8 cellular contexts compared by ENCODE assay signal in genomic region chr11:65421204-65422103, GRCh38. TPM values are rescaled to one million over a fixed set of nuclear protein-coding genes. Genes with fewer than 3 reads are reported as not detected.
A peak's percentile ranks its signal among the peaks of the same experiment; 100 is the strongest.
DNase-seq lines count a peak whose midpoint lies in the region; ATAC-seq and TF ChIP-seq lines count a peak whose summit lies in the region.

No MANE protein-coding gene starts in this region.

- peak; percentile 100 for DNase-seq in AG09309 (ENCODE audit: low read depth)
- DNase-seq in H9 = peak; percentile 85
- DNase-seq in NCI-H526 treated with DMSO at 0.1 percent for 48 hours (lab: John Stamatoyannopoulos, UW) = peak; percentile 93
- DNase-seq in activated CD4-positive, alpha-beta T cell treated with anti-CD3 and anti-CD28 coated beads, Interleukin-2, amount 50 U/mL, for 24 hours (ENCODE audit: low read depth in 1 of 2, low spot score in 1 of 2) = peak; percentile 65 to 90
- DNase-seq in dedifferentiated amniotic fluid mesenchymal stem cell (ENCODE audit: extremely low spot score) = peak; percentile 95
- DNase-seq in stimulated activated CD4-positive, alpha-beta T cell treated with anti-CD3 and anti-CD28 coated beads, Interleukin-2, amount 100 ng/mL, for 48 hours = peak; percentile 76 to 80

- H2BK20ac ChIP-seq in H9 (ENCODE audit: low read depth, low read length, poor library complexity, severe bottlenecking) = no peak overlapping the region

- H4K8ac ChIP-seq in H9 (replicated peaks; ENCODE audit: insufficient read length, low read depth, low read length) = no peak overlapping the region

- peak overlapping the region; percentile 90 for H3K18ac ChIP-seq in H9 (ENCODE audit: insufficient read length, low read depth, low read length)

- peak overlapping the region; percentile 1 for H3K27ac ChIP-seq in H9 (ENCODE audit: insufficient read length, low read depth, low read length)
- H3K27ac ChIP-seq in liver (ENCODE audit: low read depth in 1 of 2, low read length in 2 of 2) = peak overlapping the region; percentile 99 to 100

- H2BK12ac ChIP-seq in H9 (ENCODE audit: insufficient read length, low read depth, low read length) = peak overlapping the region; percentile 47

- no peak overlapping the region for H2BK5ac ChIP-seq in H9 (ENCODE audit: insufficient read length, low read length)

- H4K5ac ChIP-seq in H9 (ENCODE audit: insufficient read length, low read depth, low read length) = no peak overlapping the region

- peak overlapping the region; percentile 52 for H2BK120ac ChIP-seq in H9 (ENCODE audit: low read depth, low read length, poor library complexity, severe bottlenecking)

- H3K9ac ChIP-seq in H9 (ENCODE audit: extremely low read depth, insufficient read length, low read length) (peak overlapping the region; percentile 67), liver (ENCODE audit: low read depth in 1 of 2, low read length in 2 of 2) (peak overlapping the region; percentile 98)

- no peaks in the 10 kb centered on the region for H3K79me1 ChIP-seq in H9 (ENCODE audit: insufficient read depth, low read depth, low read length, poor library complexity, severe bottlenecking)

- TF ChIP-seq CTCF in AG09309 (IDR thresholded peaks at IDR 0.05; ENCODE audit: control insufficient read depth, insufficient read depth, low read depth, low read length, missing control alignments) (no peak), H9 (conservative IDR thresholded peaks at IDR 0.05) (no peak), liver (IDR thresholded peaks at IDR 0.05; ENCODE audit: low read depth, low read length, missing input control) (no peak)

- H3K27me3 ChIP-seq in H9 (ENCODE audit: insufficient read depth, low read length) (no peaks in the 10 kb centered on the region), liver (ENCODE audit: control insufficient read depth in 4 of 4, insufficient read depth in 4 of 4, low read length in 3 of 4) (no peaks in the 10 kb centered on the region)

- H3K36me3 ChIP-seq in liver (ENCODE audit: control insufficient read depth in 4 of 4, insufficient read depth in 3 of 4, low read depth in 1 of 4, low read length in 3 of 4) = peaks cover 0 to 2% (median 0%) of the 10 kb centered on the region in 4 donors

- no peak overlapping the region for H4K91ac ChIP-seq in H9 (ENCODE audit: insufficient read length, low read depth, low read length)

- peak overlapping the region; percentile 4; the same call in 1 of the 2 replicates for H3K4ac ChIP-seq in H9 (ENCODE audit: low read depth, low read length)

- no peak for ATAC-seq in HG02852 (IDR thresholded peaks at IDR 0.05; ENCODE audit: unreplicated experiment)

- peaks cover 82 to 91% of the 10 kb centered on the region in 2 experiments for H3K4me1 Mint-ChIP-seq in H9

- TF ChIP-seq RAD21 in liver (IDR thresholded peaks at IDR 0.05) = peak; percentile 18 to 35

- H3K23ac ChIP-seq in H9 (ENCODE audit: insufficient read length, low read depth, low read length) = no peak overlapping the region

- H3K4me3 ChIP-seq in AG09309 (ENCODE audit: control insufficient read depth, low read depth, low read length) (peak overlapping the region; percentile 51), liver (ENCODE audit: low read depth in 1 of 3, low read length in 3 of 3) (peak overlapping the region; percentile 39 to 78 (median 73))

- H3K4me1 ChIP-seq in H9 (ENCODE audit: insufficient read depth, low read length) (peaks cover 23% of the 10 kb centered on the region), liver (ENCODE audit: control insufficient read depth in 4 of 4, insufficient read depth in 4 of 4, low read length in 3 of 4) (peaks cover 5 to 32% (median 17%) of the 10 kb centered on the region in 4 donors)

- no CpG with 5 or more reads among the region's 26 CpGs for WGBS in H9 (ENCODE audit: extremely low coverage, insufficient read length, low lambda C conversion rate)
- WGBS in liver = 1% methylated on average over 26 of the region's 26 CpGs

- no peak overlapping the region for H2BK15ac ChIP-seq in H9 (ENCODE audit: low read depth, low read length)

- no peak overlapping the region for H2AK5ac ChIP-seq in H9 (ENCODE audit: insufficient read length, low read length)

- peak overlapping the region; percentile 67 for H3K4me2 ChIP-seq in H9 (ENCODE audit: insufficient read depth, insufficient read length, low read length)

- H3K27me3 Mint-ChIP-seq in H9 (ENCODE audit: low read depth) = peaks cover 7% of the 10 kb centered on the region

- peak overlapping the region; percentile 49 to 94 (median 55); a peak in 3 of 7 replicates for H3K27ac Mint-ChIP-seq in H9

- peak overlapping the region; percentile 74 to 80 for H3K4me3 Mint-ChIP-seq in H9

- H3K9me3 ChIP-seq in H9 (ENCODE audit: control insufficient read depth, low read depth, low read length) = no peaks in the 10 kb centered on the region
- H3K9me3 ChIP-seq in liver (ENCODE audit: control insufficient read depth in 4 of 4, low read length in 3 of 4) = no peaks in the 10 kb centered on the region

- H3T11ph ChIP-seq in H9 (ENCODE audit: low read length) = no peak overlapping the region

- peaks cover 2% of the 10 kb centered on the region; the same call in 1 of the 2 replicates for H3K79me2 ChIP-seq in H9 (ENCODE audit: insufficient read depth, low read length)

- H3K9me3 Mint-ChIP-seq in H9 = no peaks in the 10 kb centered on the region; a peak in 2 of 5 replicates

- H4K20me1 ChIP-seq in H9 (ENCODE audit: control insufficient read depth, insufficient read depth, insufficient read length) = peaks cover 2% of the 10 kb centered on the region

- H3K14ac ChIP-seq in H9 (ENCODE audit: insufficient read depth, low read length) = peak overlapping the region; percentile 91

- no peak overlapping the region for H2AFZ ChIP-seq in H9 (ENCODE audit: low read length)

- peaks cover 13% of the 10 kb centered on the region for H3K23me2 ChIP-seq in H9 (ENCODE audit: insufficient read length, low read depth, low read length, poor library complexity, severe bottlenecking)

- no peak overlapping the region for H3K56ac ChIP-seq in H9 (ENCODE audit: insufficient read length, low read depth, low read length)

- H3K36me3 Mint-ChIP-seq in H9 (ENCODE audit: insufficient read depth in 1 of 3, low read depth in 3 of 3) = no peaks in the 10 kb centered on the region

TF ChIP-seq in liver, 16 proteins besides CTCF, POLR2A, EP300 and RAD21 (continues in another document):
- TF ChIP-seq HNF4A (conservative IDR thresholded peaks at IDR 0.05) = peak; percentile 79 to 82
- peak; percentile 85 for TF ChIP-seq YY1 (IDR thresholded peaks at IDR 0.05)
- peak in 1 of 2 donors; percentile 75 for TF ChIP-seq EGR1 (IDR thresholded peaks at IDR 0.05; ENCODE audit: low read depth in 2 of 2)
- TF ChIP-seq JUND (IDR thresholded peaks at IDR 0.05) = peak; percentile 92 to 97
- TF ChIP-seq MAX (IDR thresholded peaks at IDR 0.05) = peak; percentile 90
- peak; percentile 38 for TF ChIP-seq FOXA2 (IDR thresholded peaks at IDR 0.05)
- TF ChIP-seq SP1 (IDR thresholded peaks at IDR 0.05) = peak; percentile 98
- no peak for TF ChIP-seq GABPA (IDR thresholded peaks at IDR 0.05 in 1 of 2, conservative IDR thresholded peaks at IDR 0.05 in 1 of 2)
- peak; percentile 91 for TF ChIP-seq NR2F2 (IDR thresholded peaks at IDR 0.05)
- peak; percentile 94 for TF ChIP-seq RXRA (IDR thresholded peaks at IDR 0.05)
- TF ChIP-seq TAF1 (conservative IDR thresholded peaks at IDR 0.05) = peak; percentile 69
- TF ChIP-seq ZBTB33 (IDR thresholded peaks at IDR 0.05) = peak; percentile 70
- peak; percentile 61 for TF ChIP-seq HNF4G (IDR thresholded peaks at IDR 0.05)
- TF ChIP-seq FOXA1 (IDR thresholded peaks at IDR 0.05) = no peak

RNA-seq across cellular contexts. Expression of gene NEAT1, which starts 1.1 kb away (rescaled TPM):
- total RNA-seq in H9 (2021) = 11.1 and 12.7 TPM in 2 replicates
- total RNA-seq in liver = 1,000 to 10,000 TPM in 1 of 2 donors, 10 to 100 TPM in 1; 29.6 to 1,968 TPM
- polyA plus RNA-seq in liver = 100 to 1,000 TPM in 1 of 2 donors, 10 to 100 TPM in 1; 50.2 to 111 TPM

RNA-seq across cellular contexts. Expression of gene FRMD8, which starts 35.0 kb away (rescaled TPM):
- total RNA-seq in H9 (2021) (19.0 and 22.7 TPM in 2 replicates), liver (10 to 100 TPM; 20.7 to 22.8 TPM)
- 1 to 10 TPM; 2.8 to 9.4 TPM for polyA plus RNA-seq in liver

RNA-seq across cellular contexts. Expression of gene SLC25A45, which starts 39.0 kb away (rescaled TPM):
- total RNA-seq in H9 (2021) = 1.1 and 1.6 TPM in 2 replicates
- total RNA-seq in liver = 1 to 10 TPM; 5.1 to 6.8 TPM
- polyA plus RNA-seq in liver = 1 to 10 TPM; 4.5 to 5.6 TPM
